ENCODE assay signal across 22 cellular contexts in genomic region chr20:44742304-44743079, GRCh38. TPM values are rescaled to one million over a fixed set of nuclear protein-coding genes. Genes with fewer than 3 reads are reported as not detected.
"Had no signal": no experiment of that assay in that cellular context is flagged by ENCODE, and none has a peak within 500 bp of the region (broad histone marks: within the 10 kb centered on the region; RNA-seq: fewer than 3 reads in every experiment).

No MANE protein-coding gene starts in this region.

- ATAC-seq: activated naive CD4-positive, alpha-beta T cell treated with anti-CD3 and anti-CD28 coated beads, Interleukin-2, amount 50 U/mL, for 72 hours had no signal

- H3K4me1 ChIP-seq: colonic mucosa had no signal

- H3K9me3 ChIP-seq: colonic mucosa, heart left ventricle had no signal

- H3K27ac ChIP-seq: colonic mucosa had no signal

- H3K36me3 Mint-ChIP-seq: activated naive CD4-positive, alpha-beta T cell treated with anti-CD3 and anti-CD28 coated beads, Interleukin-2, amount 50 U/mL, for 72 hours; brain; immature natural killer cell; mesothelial cell of epicardium; type B pancreatic cell had no signal

- H3K4me3 ChIP-seq: colonic mucosa, heart left ventricle had no signal

- H3K27ac Mint-ChIP-seq: activated naive CD4-positive, alpha-beta T cell treated with anti-CD3 and anti-CD28 coated beads, Interleukin-2, amount 50 U/mL, for 72 hours; activated T-helper 1 cell treated with anti-CD3 and anti-CD28 coated beads, Interleukin-12 subunit alpha, Interleukin-12 subunit beta, Interleukin-2, Interleukin-4 antibody, amounts not matched to agents 30 ng/mL and 10 ng/mL and 1 ng/mL, durations not matched to agents 14 hours and 24 hours and 36 hours; immature natural killer cell; mesothelial cell of epicardium; nephron progenitor cell; type B pancreatic cell had no signal

- H3K4me3 Mint-ChIP-seq: activated T-helper 1 cell treated with anti-CD3 and anti-CD28 coated beads, Interleukin-12 subunit alpha, Interleukin-12 subunit beta, Interleukin-2, Interleukin-4 antibody, amounts not matched to agents 30 ng/mL and 10 ng/mL and 1 ng/mL, durations not matched to agents 14 hours and 24 hours and 36 hours; brain; central memory CD8-positive, alpha-beta T cell; immature natural killer cell; mesothelial cell of epicardium; nephron progenitor cell; type B pancreatic cell had no signal

- DNase-seq: activated CD4-positive, alpha-beta T cell treated with anti-CD3 and anti-CD28 coated beads, Interleukin-2, amount 50 U/mL, for 48 hours; activated gamma-delta T cell treated with Interleukin-2 at 50 U/mL for 16 hours; amniotic stem cell; colonic mucosa; erythroblast; heart left ventricle; immature natural killer cell; nephron progenitor cell; occipital lobe; retina; stimulated activated CD4-positive, alpha-beta T cell treated with anti-CD3 and anti-CD28 coated beads, Interleukin-1b, Interleukin-23, amount 100 ng/mL, for 48 hours; stimulated activated CD8-positive, alpha-beta memory T cell treated with anti-CD3 and anti-CD28 coated beads, Interleukin-4, amount 100 ng/mL, for 48 hours; stimulated activated naive CD4-positive, alpha-beta T cell treated with Interleukin-2 at 50 U/mL for 16 hours had no signal

- H3K9me3 Mint-ChIP-seq: central memory CD8-positive, alpha-beta T cell; immature natural killer cell; mesothelial cell of epicardium; type B pancreatic cell had no signal

- H3K36me3 ChIP-seq: colonic mucosa, heart left ventricle had no signal

RNA-seq across cellular contexts. Expression of gene KCNK15, which starts 3.2 kb away (rescaled TPM):
- total RNA-seq: frontal cortex; lung microvascular endothelial cell; occipital lobe; T-helper 2 cell treated with Interferon-gamma antibody and Interleukin-4, amounts not matched to agents 100 ng/mL and 5 ng/mL, for 36 hours had no signal

RNA-seq across cellular contexts. Expression of gene CCN5, which starts 27.3 kb away (rescaled TPM):
- total RNA-seq: activated naive CD4-positive, alpha-beta T cell treated with anti-CD3 and anti-CD28 coated beads, Interleukin-2, amount 50 U/mL, for 72 hours; activated T-helper 1 cell treated with anti-CD3 and anti-CD28 coated beads, Interleukin-12 subunit alpha, Interleukin-12 subunit beta, Interleukin-2, Interleukin-4 antibody, amounts not matched to agents 30 ng/mL and 10 ng/mL and 1 ng/mL, durations not matched to agents 14 hours and 24 hours and 36 hours; frontal cortex; lung microvascular endothelial cell; mesothelial cell of epicardium; occipital lobe; T-helper 2 cell treated with Interferon-gamma antibody and Interleukin-4, amounts not matched to agents 100 ng/mL and 5 ng/mL, for 36 hours had no signal
